In genomic region chr4:77358315-77358928, GRCh38 we compare ENCODE assay signal across 8 cellular contexts.
DNase-seq lines count a peak whose midpoint lies in the region; ATAC-seq and TF ChIP-seq lines count a peak whose summit lies in the region.

No MANE protein-coding gene starts in this region.

- H3K9me3 ChIP-seq in esophagus muscularis mucosa (no peaks in the 10 kb centered on the region), neural cell (ENCODE audit: low read length) (no peaks in the 10 kb centered on the region)

- no peak for TF ChIP-seq POLR2A in esophagus muscularis mucosa (IDR thresholded peaks at IDR 0.05; ENCODE audit: low read depth)

- H3K36me3 ChIP-seq in esophagus muscularis mucosa (no peaks in the 10 kb centered on the region), neural cell (ENCODE audit: insufficient read depth, low read length) (no peaks in the 10 kb centered on the region)

- H3K4me2 ChIP-seq in neural cell (ENCODE audit: low read length), result no peak overlapping the region

- H3K79me2 ChIP-seq in neural cell (replicated peaks; ENCODE audit: insufficient read depth, low read length), result no peaks in the 10 kb centered on the region

- no peaks in the 10 kb centered on the region for H3K9me2 ChIP-seq in neural cell (ENCODE audit: insufficient read depth, low read length)

- ATAC-seq in HG02678 (IDR thresholded peaks at IDR 0.05; ENCODE audit: unreplicated experiment), result peak; percentile 52
- no peak for ATAC-seq in GM21717 (IDR thresholded peaks at IDR 0.05; ENCODE audit: unreplicated experiment)

- TF ChIP-seq CTCF in esophagus muscularis mucosa (IDR thresholded peaks at IDR 0.05) (peak; percentile 36 to 52 (median 41)), neural cell (IDR thresholded peaks at IDR 0.05; ENCODE audit: poor library complexity, severe bottlenecking) (peak; percentile 64)

- H2AFZ ChIP-seq in neural cell (ENCODE audit: low read depth, low read length), result no peak overlapping the region

- TF ChIP-seq RAD21 in neural cell (conservative IDR thresholded peaks at IDR 0.05), result peak; percentile 64

- intact Hi-C loops in esophagus muscularis mucosa (cut with DNase I), result no loop called here

- H3K27ac ChIP-seq in esophagus muscularis mucosa (replicated peaks in 1 of 4) (no peak overlapping the region), neural cell (ENCODE audit: low read length) (no peak overlapping the region)

- H3K9ac ChIP-seq in neural cell (ENCODE audit: low read length), result no peak overlapping the region

- TF ChIP-seq EP300 in esophagus muscularis mucosa (IDR thresholded peaks at IDR 0.05), result no peak
- no peak for TF ChIP-seq EP300 in neural cell (conservative IDR thresholded peaks at IDR 0.05; ENCODE audit: poor library complexity, severe bottlenecking)

- peak; percentile 29 for DNase-seq in NOMO-1 treated with DMSO at 0.1 percent for 48 hours (lab: John Stamatoyannopoulos, UW; ENCODE audit: unreplicated experiment)
- DNase-seq in NOMO-1 (lab: John Stamatoyannopoulos, UW; ENCODE audit: unreplicated experiment in 2 of 2), result no peak
- peak; percentile 24 for DNase-seq in RPMI7951 (ENCODE audit: low read depth)
- no peak for DNase-seq in esophagus muscularis mucosa (ENCODE audit: extremely low spot score)
- no peak for DNase-seq in activated naive CD4-positive, alpha-beta T cell (lab: John Stamatoyannopoulos, UW)

- H3K4me3 ChIP-seq in esophagus muscularis mucosa, result no peak overlapping the region
- H3K4me3 ChIP-seq in neural cell (ENCODE audit: low read length), result no peak overlapping the region

- no peaks in the 10 kb centered on the region for H4K20me1 ChIP-seq in neural cell (ENCODE audit: insufficient read depth)

- no peaks in the 10 kb centered on the region for H3K4me1 ChIP-seq in esophagus muscularis mucosa

- H3K27me3 ChIP-seq in esophagus muscularis mucosa (peaks cover 0 to 3% (median 0%) of the 10 kb centered on the region in 4 donors), neural cell (ENCODE audit: insufficient read depth, low read depth, low read length) (no peaks in the 10 kb centered on the region)

- no peaks in the 10 kb centered on the region for H3F3A ChIP-seq in neural cell (ENCODE audit: insufficient read depth, low read length, poor library complexity, severe bottlenecking)

- 96% methylated on average over 2 of the region's 2 CpGs for WGBS in esophagus muscularis mucosa

TF ChIP-seq in neural cell, 6 proteins besides CTCF, POLR2A, EP300 and RAD21:
- TF ChIP-seq SMC3 (conservative IDR thresholded peaks at IDR 0.05; ENCODE audit: poor library complexity) (peak; percentile 58), EZH2 (IDR thresholded peaks at IDR 0.05; ENCODE audit: borderline replicate concordance, insufficient read depth, low read length, poor library complexity, severe bottlenecking) (no peak)

Comparison
In these comparisons a context has a peak if more than half of its experiments do, and no peak if none do; other contexts are left out.
1. DNase-seq: peak in NOMO-1 treated with DMSO at 0.1 percent for 48 hours (single experiment) and RPMI7951 (single experiment); none in NOMO-1 (0 of 2), esophagus muscularis mucosa (single experiment) and activated naive CD4-positive, alpha-beta T cell (0 of 4).